Comparison of ENCODE assay signal across 8 cellular contexts in genomic region chr1:54671985-54672608, GRCh38. TPM values are rescaled to one million over a fixed set of nuclear protein-coding genes. Genes with fewer than 3 reads are reported as not detected.
A peak's percentile ranks its signal among the peaks of the same experiment; 100 is the strongest.
DNase-seq lines count a peak whose midpoint lies in the region; ATAC-seq lines count a peak whose summit lies in the region.

No MANE protein-coding gene starts in this region.

- no peak overlapping the region for H3K56ac ChIP-seq in mesendoderm (ENCODE audit: low read length)

- no peak overlapping the region for H4K8ac ChIP-seq in mesendoderm (ENCODE audit: low read depth, low read length)

- H3K4me3 Mint-ChIP-seq in central memory CD8-positive, alpha-beta T cell, result no peak overlapping the region

- H3K27ac Mint-ChIP-seq in central memory CD8-positive, alpha-beta T cell (ENCODE audit: low read depth), result no peak overlapping the region

- H3K4me1 Mint-ChIP-seq in central memory CD8-positive, alpha-beta T cell, result peaks cover 12% of the 10 kb centered on the region

- H3K4me3 ChIP-seq in mesendoderm (ENCODE audit: low read length), result no peak overlapping the region

- H3K27me3 Mint-ChIP-seq in central memory CD8-positive, alpha-beta T cell, result no peaks in the 10 kb centered on the region

- no peak overlapping the region for H3K27ac ChIP-seq in mesendoderm (ENCODE audit: low read depth, low read length)

- H2BK15ac ChIP-seq in mesendoderm (replicated peaks; ENCODE audit: low read depth), result no peak overlapping the region

- no peaks in the 10 kb centered on the region for H3K9me3 Mint-ChIP-seq in central memory CD8-positive, alpha-beta T cell

- no peaks in the 10 kb centered on the region for H3K79me1 ChIP-seq in mesendoderm (ENCODE audit: low read length)

- DNase-seq in Daoy (ENCODE audit: low read depth) (peak; percentile 61), NCI-H2227 treated with DMSO at 0.1 percent for 48 hours (lab: John Stamatoyannopoulos, UW) (peak; percentile 29), mesendoderm (peak; percentile 67), GF-D8 (lab: John Stamatoyannopoulos, UW) (no peak)
- peak; percentile 40 for DNase-seq in activated CD4-positive, CD25-positive, alpha-beta regulatory T cell treated with anti-CD3 and anti-CD28 coated beads, Interleukin-2, amount 50 U/mL, for 16 hours (ENCODE audit: low read depth, low spot score)
- peak; percentile 59 to 63 for DNase-seq in central memory CD8-positive, alpha-beta T cell (ENCODE audit: low spot score in 2 of 2)
- peak; percentile 30 to 36 for DNase-seq in stimulated activated CD8-positive, alpha-beta memory T cell treated with anti-CD3 and anti-CD28 coated beads, Interleukin-7, amount 100 ng/mL, for 4 hours (ENCODE audit: low read depth in 2 of 2)

- no peak overlapping the region for H3K9ac ChIP-seq in mesendoderm (ENCODE audit: low read length)

- H3K4ac ChIP-seq in mesendoderm (ENCODE audit: low read depth, low read length), result no peak overlapping the region

- H3K36me3 Mint-ChIP-seq in central memory CD8-positive, alpha-beta T cell (ENCODE audit: insufficient read depth), result no peaks in the 10 kb centered on the region

- no peak overlapping the region for H2AK5ac ChIP-seq in mesendoderm (ENCODE audit: low read length)

- no peaks in the 10 kb centered on the region for H3K4me1 ChIP-seq in mesendoderm (ENCODE audit: control insufficient read depth, low read depth, low read length)

- peak; percentile 73 for ATAC-seq in HG02678 (IDR thresholded peaks at IDR 0.05; ENCODE audit: unreplicated experiment)
- ATAC-seq in central memory CD8-positive, alpha-beta T cell (replicated peaks; ENCODE audit: extremely low read depth, poor library complexity, severe bottlenecking), result peak; percentile 84

- no peaks in the 10 kb centered on the region for H3K79me2 ChIP-seq in mesendoderm (ENCODE audit: control insufficient read depth, insufficient read depth, low read length)

- no peak overlapping the region for H2BK120ac ChIP-seq in mesendoderm (ENCODE audit: low read depth, low read length)

- WGBS in mesendoderm (ENCODE audit: extremely low coverage, insufficient coverage, low lambda C conversion rate), result no CpG with 5 or more reads among the region's 6 CpGs

- H4K5ac ChIP-seq in mesendoderm (ENCODE audit: low read length), result no peak overlapping the region

- H3K4me2 ChIP-seq in mesendoderm (ENCODE audit: low read length), result no peak overlapping the region

- no peaks in the 10 kb centered on the region for H3K27me3 ChIP-seq in mesendoderm (ENCODE audit: insufficient read depth, low read length, poor library complexity)

- H3K23ac ChIP-seq in mesendoderm (ENCODE audit: low read length), result no peak overlapping the region

- H2BK5ac ChIP-seq in mesendoderm (ENCODE audit: low read length), result no peak overlapping the region

- no peak overlapping the region for H3K18ac ChIP-seq in mesendoderm (ENCODE audit: low read length)

- no peaks in the 10 kb centered on the region for H3K36me3 ChIP-seq in mesendoderm (ENCODE audit: control insufficient read depth, insufficient read depth, low read length)

RNA-seq across cellular contexts. Expression of gene MROH7, which starts 30.5 kb away (rescaled TPM):
- total RNA-seq in Daoy (2014; rRNA removed; shearing (Covaris generic)), result not detected in 2 replicates
- polyA plus RNA-seq in mesendoderm (2013, experiment 1 of 2), result 0.03 TPM
- polyA plus RNA-seq in mesendoderm (2013, experiment 2 of 2), result 0.01 TPM

RNA-seq across cellular contexts. Expression of gene TTC4, which starts 43.6 kb away (rescaled TPM):
- 64.8 and 75.8 TPM in 2 replicates for total RNA-seq in Daoy (2014; rRNA removed; shearing (Covaris generic))
- polyA plus RNA-seq in mesendoderm (2013, experiment 1 of 2), result 26.0 TPM
- polyA plus RNA-seq in mesendoderm (2013, experiment 2 of 2), result 26.5 TPM

RNA-seq across cellular contexts. Expression of gene FAM151A, which starts 48.8 kb away (rescaled TPM):
- total RNA-seq in Daoy (2014; rRNA removed; shearing (Covaris generic)), result not detected in 2 replicates
- not detected for polyA plus RNA-seq in mesendoderm (2013, experiment 1 of 2)
- polyA plus RNA-seq in mesendoderm (2013, experiment 2 of 2), result not detected
